In the genomic region with DNA sequence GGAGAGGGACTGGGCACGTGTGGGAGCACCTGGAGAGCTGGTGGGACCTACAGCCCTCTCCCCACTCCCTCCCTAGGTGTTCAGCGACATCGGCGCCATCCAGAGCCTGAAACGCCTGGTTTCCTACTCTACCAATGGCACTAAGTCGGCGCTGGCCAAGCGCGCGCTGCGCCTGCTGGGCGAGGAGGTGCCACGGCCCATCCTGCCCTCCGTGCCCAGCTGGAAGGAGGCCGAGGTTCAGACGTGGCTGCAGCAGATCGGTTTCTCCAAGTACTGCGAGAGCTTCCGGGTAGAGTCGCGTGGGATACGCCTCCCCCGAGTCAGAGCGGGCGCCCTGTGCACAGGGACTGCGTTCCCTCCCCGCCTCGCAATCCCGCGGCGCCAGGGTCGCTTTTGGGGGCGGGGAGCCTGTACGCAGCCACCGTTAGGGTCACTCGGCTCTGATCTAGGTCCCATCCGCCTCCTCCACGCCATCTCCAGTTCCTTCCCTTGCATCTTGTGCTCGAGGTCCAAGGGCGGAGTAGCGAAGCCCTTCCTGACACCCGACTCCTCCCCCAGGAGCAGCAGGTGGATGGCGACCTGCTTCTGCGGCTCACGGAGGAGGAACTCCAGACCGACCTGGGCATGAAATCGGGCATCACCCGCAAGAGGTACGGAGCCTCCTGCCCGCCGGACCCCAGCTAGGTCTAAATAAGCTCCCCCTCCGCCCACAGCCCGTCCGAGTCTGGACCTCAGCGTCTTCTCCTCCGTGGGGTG, we compare ENCODE assay signal across 8 cellular contexts. TPM values are rescaled to one million over a fixed set of nuclear protein-coding genes. Genes with fewer than 3 reads are reported as not detected.
A peak's percentile ranks its signal among the peaks of the same experiment; 100 is the strongest.
DNase-seq lines count a peak whose midpoint lies in the region; ATAC-seq lines count a peak whose summit lies in the region.

No MANE protein-coding gene starts in this region.

- H3K27ac ChIP-seq in duodenal mucosa (ENCODE audit: low read depth, low read length): peak overlapping the region; percentile 40

- DNase-seq in naive B cell (no peak), NCI-H510A (lab: John Stamatoyannopoulos, UW) (no peak)

- peak overlapping the region; percentile 79 to 94 (median 89) for H3K4me3 Mint-ChIP-seq in naive B cell
- H3K4me3 Mint-ChIP-seq in stimulated activated naive CD8-positive, alpha-beta T cell treated with anti-CD3 and anti-CD28 coated beads, Interleukin-15, Interleukin-2, amounts not matched to agents 100 ng/mL and 50 ng/mL, for 24 hours: peak overlapping the region; percentile 87

- H3K9me3 Mint-ChIP-seq in naive B cell: no peaks in the 10 kb centered on the region
- H3K9me3 Mint-ChIP-seq in stimulated activated naive CD8-positive, alpha-beta T cell treated with anti-CD3 and anti-CD28 coated beads, Interleukin-15, Interleukin-2, amounts not matched to agents 100 ng/mL and 50 ng/mL, for 24 hours: no peaks in the 10 kb centered on the region

- ATAC-seq in GM18511 (IDR thresholded peaks at IDR 0.05; ENCODE audit: unreplicated experiment) (peak; percentile 78), HG03460 (IDR thresholded peaks at IDR 0.05; ENCODE audit: unreplicated experiment) (peak; percentile 56), naive B cell (ENCODE audit: low read depth in 2 of 2) (peak; percentile 81 to 82), GM19324 (IDR thresholded peaks at IDR 0.05; ENCODE audit: low FRiP score, unreplicated experiment) (no peak)
- peak; percentile 90 for ATAC-seq in activated CD4-positive, CD25-positive, alpha-beta regulatory T cell treated with anti-CD3 and anti-CD28 coated beads, Interleukin-2, amount 50 U/mL, for 24 hours

- no peak overlapping the region for H3K27ac Mint-ChIP-seq in naive B cell
- H3K27ac Mint-ChIP-seq in stimulated activated naive CD8-positive, alpha-beta T cell treated with anti-CD3 and anti-CD28 coated beads, Interleukin-15, Interleukin-2, amounts not matched to agents 100 ng/mL and 50 ng/mL, for 24 hours: peak overlapping the region; percentile 82

- H3K4me1 Mint-ChIP-seq in naive B cell: peaks cover 33 to 44% (median 43%) of the 10 kb centered on the region in 3 donors
- peaks cover 28% of the 10 kb centered on the region for H3K4me1 Mint-ChIP-seq in stimulated activated naive CD8-positive, alpha-beta T cell treated with anti-CD3 and anti-CD28 coated beads, Interleukin-15, Interleukin-2, amounts not matched to agents 100 ng/mL and 50 ng/mL, for 24 hours (ENCODE audit: low read depth)

- H3K4me3 ChIP-seq in duodenal mucosa (ENCODE audit: low read depth in 1 of 2, low read length in 2 of 2): peak overlapping the region; percentile 80 to 83

- H3K27me3 Mint-ChIP-seq in naive B cell: peaks cover 20 to 60% (median 28%) of the 10 kb centered on the region in 3 donors
- peaks cover 8% of the 10 kb centered on the region for H3K27me3 Mint-ChIP-seq in stimulated activated naive CD8-positive, alpha-beta T cell treated with anti-CD3 and anti-CD28 coated beads, Interleukin-15, Interleukin-2, amounts not matched to agents 100 ng/mL and 50 ng/mL, for 24 hours

- H3K36me3 Mint-ChIP-seq in naive B cell: peaks cover 0 to 31% of the 10 kb centered on the region in 2 donors
- H3K36me3 Mint-ChIP-seq in stimulated activated naive CD8-positive, alpha-beta T cell treated with anti-CD3 and anti-CD28 coated beads, Interleukin-15, Interleukin-2, amounts not matched to agents 100 ng/mL and 50 ng/mL, for 24 hours (ENCODE audit: low read depth): peaks cover 32% of the 10 kb centered on the region

- peak overlapping the region; percentile 57 to 74 for H3K9ac ChIP-seq in duodenal mucosa (ENCODE audit: low read depth in 1 of 2, low read length in 2 of 2)

- H3K9me3 ChIP-seq in duodenal mucosa (ENCODE audit: control insufficient read depth in 1 of 2, low read length in 2 of 2): no peaks in the 10 kb centered on the region

- H3K27me3 ChIP-seq in duodenal mucosa (ENCODE audit: control insufficient read depth in 1 of 2, insufficient read depth in 2 of 2, low read length in 2 of 2): no peaks in the 10 kb centered on the region

- peaks cover 0 to 13% of the 10 kb centered on the region in 2 donors for H3K36me3 ChIP-seq in duodenal mucosa (ENCODE audit: control insufficient read depth in 1 of 2, insufficient read depth in 2 of 2, low read length in 2 of 2)

- peaks cover 28 to 30% of the 10 kb centered on the region in 2 donors for H3K4me1 ChIP-seq in duodenal mucosa (ENCODE audit: control insufficient read depth in 1 of 2, insufficient read depth in 2 of 2, low read length in 2 of 2)

RNA-seq across cellular contexts. Expression of a gene that starts 13.0 kb away (rescaled TPM):
- 1 to 10 TPM; 4.3 to 8.1 (median 7.1) TPM for polyA plus RNA-seq in naive B cell (ENCODE audit: low read depth in 6 of 6)

RNA-seq across cellular contexts. Expression of a gene that starts 14.4 kb away (rescaled TPM):
- polyA plus RNA-seq in naive B cell (ENCODE audit: low read depth in 6 of 6): under 1 TPM in 1 of 6 donors, not detected in 5; 0.13 TPM

RNA-seq across cellular contexts. Expression of a gene that starts 19.5 kb away (rescaled TPM):
- not detected for polyA plus RNA-seq in naive B cell (ENCODE audit: low read depth in 6 of 6)

RNA-seq across cellular contexts. Expression of a gene that starts 21.6 kb away (rescaled TPM):
- 1 to 10 TPM in 1 of 6 donors, under 1 TPM in 3, not detected in 2; 0.53 to 3.6 (median 0.68) TPM for polyA plus RNA-seq in naive B cell (ENCODE audit: low read depth in 6 of 6)

RNA-seq across cellular contexts. Expression of a gene that starts 27.1 kb away (rescaled TPM):
- polyA plus RNA-seq in naive B cell (ENCODE audit: low read depth in 6 of 6): 100 to 1,000 TPM in 1 of 6 donors, 10 to 100 TPM in 5; 80.1 to 159 (median 84.3) TPM
